ENCODE assay signal across 10 cellular contexts in genomic region chrX:3345281-3346081, GRCh38. TPM values are rescaled to one million over a fixed set of nuclear protein-coding genes. Genes with fewer than 3 reads are reported as not detected.
DNase-seq lines count a peak whose midpoint lies in the region; ATAC-seq and TF ChIP-seq lines count a peak whose summit lies in the region.
"Had no signal": no experiment of that assay in that cellular context is flagged by ENCODE, and none has a peak within 500 bp of the region (broad histone marks: within the 10 kb centered on the region; RNA-seq: fewer than 3 reads in every experiment).

No MANE protein-coding gene starts in this region.

- no peak for TF ChIP-seq POLR2A in Peyer's patch (IDR thresholded peaks at IDR 0.05)

- no peaks in the 10 kb centered on the region for H3K9me3 ChIP-seq in Peyer's patch

- peaks cover 9% of the 10 kb centered on the region for H3K9me3 Mint-ChIP-seq in osteocyte (ENCODE audit: unreplicated experiment)
- H3K9me3 Mint-ChIP-seq: activated naive CD4-positive, alpha-beta T cell treated with anti-CD3 and anti-CD28 coated beads, Interleukin-2, amount 50 U/mL, for 24 hours had no signal

- H3K27ac ChIP-seq in Peyer's patch: peak overlapping the region in 3 of 4 donors; percentile 46 to 76 (median 64)

- intact Hi-C loops in Right ventricle myocardium superior (cut with DNase I): no loop called here

- H3K4me1 Mint-ChIP-seq in osteocyte (ENCODE audit: unreplicated experiment): peaks cover 37% of the 10 kb centered on the region
- H3K4me1 Mint-ChIP-seq: activated naive CD4-positive, alpha-beta T cell treated with anti-CD3 and anti-CD28 coated beads, Interleukin-2, amount 50 U/mL, for 24 hours had no signal

- ATAC-seq in Right ventricle myocardium superior (ENCODE audit: poor library complexity) (peak; percentile 89), HG02763 (IDR thresholded peaks at IDR 0.05; ENCODE audit: unreplicated experiment) (no peak), GM21619 (IDR thresholded peaks at IDR 0.05; ENCODE audit: unreplicated experiment) (no peak)

- TF ChIP-seq CTCF in AG09309 (IDR thresholded peaks at IDR 0.05; ENCODE audit: control insufficient read depth, insufficient read depth, low read depth, low read length, missing control alignments) (no peak), Peyer's patch (IDR thresholded peaks at IDR 0.05) (no peak), osteocyte (IDR thresholded peaks at IDR 0.05) (no peak)

- peaks cover 26% of the 10 kb centered on the region for H3K36me3 Mint-ChIP-seq in osteocyte (ENCODE audit: unreplicated experiment)

- H3K4me3 Mint-ChIP-seq in osteocyte (ENCODE audit: unreplicated experiment): peak overlapping the region; percentile 97
- H3K4me3 Mint-ChIP-seq: activated naive CD4-positive, alpha-beta T cell treated with anti-CD3 and anti-CD28 coated beads, Interleukin-2, amount 50 U/mL, for 24 hours had no signal

- peak overlapping the region; percentile 92 for H3K27ac Mint-ChIP-seq in osteocyte (ENCODE audit: unreplicated experiment)
- H3K27ac Mint-ChIP-seq: activated naive CD4-positive, alpha-beta T cell treated with anti-CD3 and anti-CD28 coated beads, Interleukin-2, amount 50 U/mL, for 24 hours had no signal

- peak overlapping the region; percentile 62 for H3K4me3 ChIP-seq in AG09309 (ENCODE audit: control insufficient read depth, low read depth, low read length)
- H3K4me3 ChIP-seq in Peyer's patch: peak overlapping the region in 3 of 4 donors; percentile 6 to 37 (median 27)

- no peaks in the 10 kb centered on the region for H3K27me3 ChIP-seq in Peyer's patch

- H3K4me1 ChIP-seq in Peyer's patch: no peaks in the 10 kb centered on the region

- peak; percentile 7 for DNase-seq in AG09309 (ENCODE audit: low read depth)
- peak in 1 of 3 donors; percentile 46 for DNase-seq in Peyer's patch
- DNase-seq in Right ventricle myocardium superior: peak; percentile 66
- DNase-seq in osteocyte (ENCODE audit: extremely low spot score, unreplicated experiment): peak; percentile 91
- DNase-seq in MV-4-11 (lab: John Stamatoyannopoulos, UW): no peak
- no peak for DNase-seq in activated CD4-positive, alpha-beta T cell treated with anti-CD3 and anti-CD28 coated beads, Interleukin-2, amount 50 U/mL, for 48 hours

- no peaks in the 10 kb centered on the region for H3K27me3 Mint-ChIP-seq in osteocyte (ENCODE audit: unreplicated experiment)

- H3K36me3 ChIP-seq in Peyer's patch: no peaks in the 10 kb centered on the region

RNA-seq across cellular contexts. Expression of gene MXRA5, which starts 1.0 kb away (rescaled TPM):
- total RNA-seq in Peyer's patch (1 to 10 TPM; 1.8 to 5.0 (median 3.9) TPM), Right ventricle myocardium superior (1.3 TPM), osteocyte (188 and 215 TPM in 2 replicates)
- total RNA-seq: pulmonary artery endothelial cell had no signal

Comparison
In these comparisons a context has a peak if more than half of its experiments do, and no peak if none do; other contexts are left out.
1. DNase-seq: peak in AG09309 (single experiment), Right ventricle myocardium superior (single experiment) and osteocyte (single experiment); none in MV-4-11 (single experiment) and activated CD4-positive, alpha-beta T cell treated with anti-CD3 and anti-CD28 coated beads, Interleukin-2, amount 50 U/mL, for 48 hours (0 of 2).
2. RNA of gene MXRA5, which starts 1.0 kb away (total RNA-seq): 188 to 215 TPM in osteocyte; 1.8 to 5.0 TPM in Peyer's patch and 1.3 TPM in Right ventricle myocardium superior (single experiment); every median in the first group is over 10 times any median in the second.